ENCODE assay signal across 1 cellular context in the genomic region with DNA sequence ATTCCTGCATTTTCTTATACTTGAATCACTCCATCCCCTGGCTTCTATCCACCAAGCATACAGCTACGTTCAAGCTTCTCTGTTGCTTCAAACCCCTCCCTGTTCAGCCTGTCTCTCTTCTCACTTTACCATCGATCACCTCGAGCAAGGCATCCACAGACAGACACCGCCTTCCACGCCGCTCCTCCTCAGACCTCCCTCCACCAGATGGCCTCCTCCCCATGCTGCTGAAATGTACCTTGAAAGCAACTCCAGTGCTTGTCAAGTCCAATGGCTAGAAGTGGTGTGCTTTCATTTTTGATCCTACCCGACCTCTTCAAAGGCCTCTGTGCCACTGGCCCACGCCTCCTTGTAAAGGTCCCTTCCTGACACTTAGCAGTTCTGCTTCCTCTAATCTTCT.
TF ChIP-seq lines count a peak whose summit lies in the region.

No MANE protein-coding gene starts in this region.

TF ChIP-seq in GM12878, 131 proteins besides CTCF, POLR2A, EP300 and RAD21 (continued from another document):
- TF ChIP-seq, protein P1, sequence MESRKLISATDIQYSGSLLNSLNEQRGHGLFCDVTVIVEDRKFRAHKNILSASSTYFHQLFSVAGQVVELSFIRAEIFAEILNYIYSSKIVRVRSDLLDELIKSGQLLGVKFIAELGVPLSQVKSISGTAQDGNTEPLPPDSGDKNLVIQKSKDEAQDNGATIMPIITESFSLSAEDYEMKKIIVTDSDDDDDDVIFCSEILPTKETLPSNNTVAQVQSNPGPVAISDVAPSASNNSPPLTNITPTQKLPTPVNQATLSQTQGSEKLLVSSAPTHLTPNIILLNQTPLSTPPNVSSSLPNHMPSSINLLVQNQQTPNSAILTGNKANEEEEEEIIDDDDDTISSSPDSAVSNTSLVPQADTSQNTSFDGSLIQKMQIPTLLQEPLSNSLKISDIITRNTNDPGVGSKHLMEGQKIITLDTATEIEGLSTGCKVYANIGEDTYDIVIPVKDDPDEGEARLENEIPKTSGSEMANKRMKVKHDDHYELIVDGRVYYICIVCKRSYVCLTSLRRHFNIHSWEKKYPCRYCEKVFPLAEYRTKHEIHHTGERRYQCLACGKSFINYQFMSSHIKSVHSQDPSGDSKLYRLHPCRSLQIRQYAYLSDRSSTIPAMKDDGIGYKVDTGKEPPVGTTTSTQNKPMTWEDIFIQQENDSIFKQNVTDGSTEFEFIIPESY (IDR thresholded peaks at IDR 0.05): peak; percentile 41; the same call in 1 of the 2 replicates
- TF ChIP-seq RUNX3 (IDR thresholded peaks at IDR 0.05; ENCODE audit: low read length): no peak
- TF ChIP-seq SP1 (IDR thresholded peaks at IDR 0.05; ENCODE audit: low read depth, low read length): no peak
- TF ChIP-seq SKIL (IDR thresholded peaks at IDR 0.05; ENCODE audit: low read depth, poor library complexity, severe bottlenecking): no peak
- no peak for TF ChIP-seq CREM (IDR thresholded peaks at IDR 0.05; ENCODE audit: low read depth)
- no peak for TF ChIP-seq NKRF (conservative IDR thresholded peaks at IDR 0.05)
- TF ChIP-seq, protein P2, sequence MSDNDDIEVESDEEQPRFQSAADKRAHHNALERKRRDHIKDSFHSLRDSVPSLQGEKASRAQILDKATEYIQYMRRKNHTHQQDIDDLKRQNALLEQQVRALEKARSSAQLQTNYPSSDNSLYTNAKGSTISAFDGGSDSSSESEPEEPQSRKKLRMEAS (IDR thresholded peaks at IDR 0.05; ENCODE audit: low read depth, low read length): no peak
- no peak for TF ChIP-seq NR2C2 (IDR thresholded peaks at IDR 0.05; ENCODE audit: borderline replicate concordance, control insufficient read depth, insufficient read length, low read depth)
- TF ChIP-seq ETV6 (conservative IDR thresholded peaks at IDR 0.05 in 1 of 2, IDR thresholded peaks at IDR 0.05 in 1 of 2; ENCODE audit: borderline replicate concordance in 1 of 2, low read depth in 1 of 2): no peak
- no peak for TF ChIP-seq RBBP5 (conservative IDR thresholded peaks at IDR 0.05)
- TF ChIP-seq ZNF217 (IDR thresholded peaks at IDR 0.05): no peak
